Comparison of ENCODE assay signal across 10 cellular contexts in genomic region chr17:17018612-17019429, GRCh38. TPM values are rescaled to one million over a fixed set of nuclear protein-coding genes. Genes with fewer than 3 reads are reported as not detected.
DNase-seq lines count a peak whose midpoint lies in the region; ATAC-seq and TF ChIP-seq lines count a peak whose summit lies in the region.
"Had no signal": no experiment of that assay in that cellular context is flagged by ENCODE, and none has a peak within 500 bp of the region (broad histone marks: within the 10 kb centered on the region; RNA-seq: fewer than 3 reads in every experiment).

No MANE protein-coding gene starts in this region.

- peak; percentile 93 for TF ChIP-seq EP300 in Ishikawa (IDR thresholded peaks at IDR 0.05; ENCODE audit: borderline replicate concordance)

- peak overlapping the region; percentile 9 for H3K4me3 Mint-ChIP-seq in Calu3 (ENCODE audit: low read depth, unreplicated experiment)
- no peak overlapping the region for H3K4me3 Mint-ChIP-seq in endodermal cell
- H3K4me3 Mint-ChIP-seq: nephron progenitor cell; T-helper 2 cell treated with Interferon-gamma antibody and Interleukin-4, amounts not matched to agents 5 μg/mL and 100 μg/mL, for 36 hours had no signal

- H3K36me3 ChIP-seq in endodermal cell (ENCODE audit: control insufficient read depth, insufficient read depth, low read length) (no peaks in the 10 kb centered on the region), osteoblast (ENCODE audit: insufficient read depth, low read length) (no peaks in the 10 kb centered on the region)
- H3K36me3 ChIP-seq: ascending aorta had no signal

- H3K4me1 Mint-ChIP-seq in Calu3 (ENCODE audit: low read depth, unreplicated experiment) (peaks cover 49% of the 10 kb centered on the region), endodermal cell (peaks cover 4% of the 10 kb centered on the region)

- DNase-seq in Calu3 (peak; percentile 66), endodermal cell (peak; percentile 58), osteoblast (ENCODE audit: insufficient read length, low spot score, missing footprints) (peak; percentile 75), MV-4-11 (lab: John Stamatoyannopoulos, UW) (no peak), NCI-H187 (lab: John Stamatoyannopoulos, UW) (no peak)
- DNase-seq: nephron progenitor cell had no signal

- TF ChIP-seq CTCF in Calu3 (IDR thresholded peaks at IDR 0.05; ENCODE audit: unreplicated experiment), result no peak
- TF ChIP-seq CTCF in endodermal cell (conservative IDR thresholded peaks at IDR 0.05), result no peak
- TF ChIP-seq CTCF in osteoblast (IDR thresholded peaks at IDR 0.05; ENCODE audit: extremely low read depth, low read depth, low read length), result no peak

- CTCF ChIA-PET in Calu3 (lab: Charles Lee), result interaction anchor here (1.2 kb wide), 1 partner anchor 9 kb away, joined by 7 read pairs; no protein-coding TSS in a partner anchor

- ATAC-seq in GM19023 (IDR thresholded peaks at IDR 0.05; ENCODE audit: unreplicated experiment), result no peak

- H3K36me3 Mint-ChIP-seq in Calu3 (ENCODE audit: insufficient read depth, unreplicated experiment) (peaks cover 21% of the 10 kb centered on the region), endodermal cell (ENCODE audit: low read depth) (no peaks in the 10 kb centered on the region)

- no peak overlapping the region for H3K9ac ChIP-seq in endodermal cell (ENCODE audit: extremely low read depth, low read length, poor library complexity, severe bottlenecking)

- 92 to 93% methylated on average over 4 to 10 of the region's 10 CpGs for WGBS in endodermal cell (ENCODE audit: insufficient coverage in 1 of 2, insufficient read length in 1 of 2), 2 experiments

- intact Hi-C loops in Calu3 (cut with micrococcal nuclease; ENCODE audit: unreplicated experiment), result no loop called here

- no peaks in the 10 kb centered on the region for H3K79me2 ChIP-seq in osteoblast (ENCODE audit: insufficient read depth, low read length)

- H3K27me3 Mint-ChIP-seq in Calu3 (ENCODE audit: unreplicated experiment) (no peaks in the 10 kb centered on the region), endodermal cell (ENCODE audit: insufficient read depth) (peaks cover 3% of the 10 kb centered on the region)

- H3K4me3 ChIP-seq in endodermal cell (ENCODE audit: low read length) (no peak overlapping the region), osteoblast (ENCODE audit: insufficient read depth, low read length) (no peak overlapping the region)
- H3K4me3 ChIP-seq: ascending aorta had no signal

- H3K9me3 Mint-ChIP-seq in Calu3 (ENCODE audit: low read depth, unreplicated experiment) (no peaks in the 10 kb centered on the region), endodermal cell (no peaks in the 10 kb centered on the region)
- H3K9me3 Mint-ChIP-seq: nephron progenitor cell; T-helper 2 cell treated with Interferon-gamma antibody and Interleukin-4, amounts not matched to agents 5 μg/mL and 100 μg/mL, for 36 hours had no signal

- no peaks in the 10 kb centered on the region for H3K4me1 ChIP-seq in endodermal cell (ENCODE audit: control insufficient read depth, insufficient read depth, low read length)
- peaks cover 17% of the 10 kb centered on the region for H3K4me1 ChIP-seq in osteoblast (ENCODE audit: insufficient read depth, low read length)

- peak overlapping the region; percentile 97 for H3K27ac Mint-ChIP-seq in Calu3 (ENCODE audit: unreplicated experiment)
- peak overlapping the region; percentile 62 for H3K27ac Mint-ChIP-seq in endodermal cell
- H3K27ac Mint-ChIP-seq: nephron progenitor cell had no signal

- H3K4me2 ChIP-seq in osteoblast (ENCODE audit: insufficient read depth, low read length), result no peak overlapping the region

- H3K27me3 ChIP-seq in endodermal cell (ENCODE audit: control insufficient read depth, insufficient read depth, low read length, poor library complexity, severe bottlenecking), result no peaks in the 10 kb centered on the region
- no peaks in the 10 kb centered on the region for H3K27me3 ChIP-seq in osteoblast (ENCODE audit: insufficient read depth, low read length)
- H3K27me3 ChIP-seq: ascending aorta had no signal

- H3K9me3 ChIP-seq in endodermal cell (ENCODE audit: control insufficient read depth, low read length) (no peaks in the 10 kb centered on the region), osteoblast (ENCODE audit: low read depth, low read length) (no peaks in the 10 kb centered on the region)
- H3K9me3 ChIP-seq: ascending aorta had no signal

- BruUV-seq in Calu3 (replicated peaks; lab: Mats Ljungman, UMichigan), result no TSS peak

- H2AFZ ChIP-seq in osteoblast (ENCODE audit: low read length), result no peak overlapping the region

- H3K27ac ChIP-seq in endodermal cell (ENCODE audit: low read depth, low read length) (no peak overlapping the region), osteoblast (ENCODE audit: low read depth, low read length) (no peak overlapping the region)
- H3K27ac ChIP-seq: ascending aorta had no signal

- H4K20me1 ChIP-seq in osteoblast (ENCODE audit: insufficient read depth, low read length), result no peaks in the 10 kb centered on the region

- peak; percentile 41; the same call in 1 of the 2 replicates for TF ChIP-seq RAD21 in Ishikawa (IDR thresholded peaks at IDR 0.05; ENCODE audit: low read depth)

TF ChIP-seq in Ishikawa, 13 proteins besides CTCF, POLR2A, EP300 and RAD21:
- TF ChIP-seq, protein P1, sequence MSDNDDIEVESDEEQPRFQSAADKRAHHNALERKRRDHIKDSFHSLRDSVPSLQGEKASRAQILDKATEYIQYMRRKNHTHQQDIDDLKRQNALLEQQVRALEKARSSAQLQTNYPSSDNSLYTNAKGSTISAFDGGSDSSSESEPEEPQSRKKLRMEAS (IDR thresholded peaks at IDR 0.05), result peak; percentile 98
- TF ChIP-seq, protein P2, sequence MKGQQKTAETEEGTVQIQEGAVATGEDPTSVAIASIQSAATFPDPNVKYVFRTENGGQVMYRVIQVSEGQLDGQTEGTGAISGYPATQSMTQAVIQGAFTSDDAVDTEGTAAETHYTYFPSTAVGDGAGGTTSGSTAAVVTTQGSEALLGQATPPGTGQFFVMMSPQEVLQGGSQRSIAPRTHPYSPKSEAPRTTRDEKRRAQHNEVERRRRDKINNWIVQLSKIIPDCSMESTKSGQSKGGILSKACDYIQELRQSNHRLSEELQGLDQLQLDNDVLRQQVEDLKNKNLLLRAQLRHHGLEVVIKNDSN (IDR thresholded peaks at IDR 0.05), result peak; percentile 42
- peak; percentile 77; the same call in 1 of the 2 replicates for TF ChIP-seq FOXM1 (IDR thresholded peaks at IDR 0.05; ENCODE audit: borderline replicate concordance, low read depth)
- peak; percentile 84; the same call in 1 of the 2 replicates for TF ChIP-seq ZBTB7A (IDR thresholded peaks at IDR 0.05; ENCODE audit: low read depth)
- peak; percentile 81 for TF ChIP-seq NFIC (IDR thresholded peaks at IDR 0.05)
- peak; percentile 65 for TF ChIP-seq YY1 (IDR thresholded peaks at IDR 0.05; ENCODE audit: low read depth)
- TF ChIP-seq CREB1 (IDR thresholded peaks at IDR 0.05; ENCODE audit: low read depth), result no peak
- TF ChIP-seq, protein P3, sequence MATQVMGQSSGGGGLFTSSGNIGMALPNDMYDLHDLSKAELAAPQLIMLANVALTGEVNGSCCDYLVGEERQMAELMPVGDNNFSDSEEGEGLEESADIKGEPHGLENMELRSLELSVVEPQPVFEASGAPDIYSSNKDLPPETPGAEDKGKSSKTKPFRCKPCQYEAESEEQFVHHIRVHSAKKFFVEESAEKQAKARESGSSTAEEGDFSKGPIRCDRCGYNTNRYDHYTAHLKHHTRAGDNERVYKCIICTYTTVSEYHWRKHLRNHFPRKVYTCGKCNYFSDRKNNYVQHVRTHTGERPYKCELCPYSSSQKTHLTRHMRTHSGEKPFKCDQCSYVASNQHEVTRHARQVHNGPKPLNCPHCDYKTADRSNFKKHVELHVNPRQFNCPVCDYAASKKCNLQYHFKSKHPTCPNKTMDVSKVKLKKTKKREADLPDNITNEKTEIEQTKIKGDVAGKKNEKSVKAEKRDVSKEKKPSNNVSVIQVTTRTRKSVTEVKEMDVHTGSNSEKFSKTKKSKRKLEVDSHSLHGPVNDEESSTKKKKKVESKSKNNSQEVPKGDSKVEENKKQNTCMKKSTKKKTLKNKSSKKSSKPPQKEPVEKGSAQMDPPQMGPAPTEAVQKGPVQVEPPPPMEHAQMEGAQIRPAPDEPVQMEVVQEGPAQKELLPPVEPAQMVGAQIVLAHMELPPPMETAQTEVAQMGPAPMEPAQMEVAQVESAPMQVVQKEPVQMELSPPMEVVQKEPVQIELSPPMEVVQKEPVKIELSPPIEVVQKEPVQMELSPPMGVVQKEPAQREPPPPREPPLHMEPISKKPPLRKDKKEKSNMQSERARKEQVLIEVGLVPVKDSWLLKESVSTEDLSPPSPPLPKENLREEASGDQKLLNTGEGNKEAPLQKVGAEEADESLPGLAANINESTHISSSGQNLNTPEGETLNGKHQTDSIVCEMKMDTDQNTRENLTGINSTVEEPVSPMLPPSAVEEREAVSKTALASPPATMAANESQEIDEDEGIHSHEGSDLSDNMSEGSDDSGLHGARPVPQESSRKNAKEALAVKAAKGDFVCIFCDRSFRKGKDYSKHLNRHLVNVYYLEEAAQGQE (IDR thresholded peaks at IDR 0.05; ENCODE audit: low read depth), result no peak
- peak; percentile 68 for TF ChIP-seq TAF1 (IDR thresholded peaks at IDR 0.05; ENCODE audit: low read depth)
- TF ChIP-seq CEBPB (IDR thresholded peaks at IDR 0.05), result no peak
- no peak for TF ChIP-seq EGR1 (IDR thresholded peaks at IDR 0.05)
- TF ChIP-seq TEAD4 (IDR thresholded peaks at IDR 0.05), result peak; percentile 90
- TF ChIP-seq TCF12 (IDR thresholded peaks at IDR 0.05; ENCODE audit: low read depth), result peak; percentile 96

RNA-seq across cellular contexts. Expression of gene MPRIP, which starts 23.4 kb away (rescaled TPM):
- total RNA-seq in Calu3 (2022), result 338 and 423 TPM in 2 replicates
- 100 to 1,000 TPM; 154 to 155 TPM for total RNA-seq in endodermal cell
- 126 TPM for polyA plus RNA-seq in endodermal cell (2013, experiment 1 of 2)
- 112 TPM for polyA plus RNA-seq in endodermal cell (2013, experiment 2 of 2)
- total RNA-seq in osteoblast, result 120 and 149 TPM in 2 replicates

RNA-seq across cellular contexts. Expression of gene TNFRSF13B, which starts 46.9 kb away (rescaled TPM):
- total RNA-seq in Calu3 (2022), result not detected in 2 replicates
- total RNA-seq in endodermal cell, result 1 to 10 TPM in 1 of 2 donors, under 1 TPM in 1; 0.97 to 1.6 TPM
- polyA plus RNA-seq in endodermal cell (2013, experiment 1 of 2), result 0.21 TPM
- 0.33 TPM for polyA plus RNA-seq in endodermal cell (2013, experiment 2 of 2)
- total RNA-seq in osteoblast, result not detected in 2 replicates
- total RNA-seq: ascending aorta had no signal

Comparison
In these comparisons a context has a peak if more than half of its experiments do, and no peak if none do; other contexts are left out.
1. DNase-seq: peak in Calu3 (single experiment), endodermal cell (single experiment) and osteoblast (single experiment); none in MV-4-11 (single experiment) and NCI-H187 (0 of 2).